ENCODE assay signal across 19 cellular contexts in genomic region chr11:118076754-118077281, GRCh38. TPM values are rescaled to one million over a fixed set of nuclear protein-coding genes. Genes with fewer than 3 reads are reported as not detected.
DNase-seq lines count a peak whose midpoint lies in the region; ATAC-seq, FAIRE-seq and TF ChIP-seq lines count a peak whose summit lies in the region.
"Had no signal": no experiment of that assay in that cellular context is flagged by ENCODE, and none has a peak within 500 bp of the region (broad histone marks: within the 10 kb centered on the region; RNA-seq: fewer than 3 reads in every experiment).

Gene TMPRSS4 (plus strand): TSS chr11:118077078. CDS start chr11:118077303, 225 bp downstream.

- no peaks in the 10 kb centered on the region for H3K9me1 ChIP-seq in keratinocyte (ENCODE audit: control insufficient read depth, extremely low read depth, insufficient read depth, low read length)

- dilution Hi-C loops in keratinocyte (cut with MboI; ENCODE audit: extremely low pct_ligation_motif_present, low sequenced_read_pairs): no loop called here

- peak within 1 kb of the TSS; percentile 36 for H3K4me2 ChIP-seq in PC-3 (ENCODE audit: low read length)
- peak within 1 kb of the TSS; percentile 20 for H3K4me2 ChIP-seq in keratinocyte (ENCODE audit: control insufficient read depth, extremely low read depth, insufficient read depth, low read depth, low read length)
- H3K4me2 ChIP-seq: A549 had no signal

- no peaks in the 10 kb centered on the region for H3F3A ChIP-seq in PC-3 (ENCODE audit: low read length, unreplicated experiment)

- TF ChIP-seq POLR2A in gastroesophageal sphincter (IDR thresholded peaks at IDR 0.05): no peak

- H3K79me2 ChIP-seq in PC-3 (ENCODE audit: low read length) (no peaks in the 10 kb centered on the region), keratinocyte (ENCODE audit: control insufficient read depth, insufficient read depth, low read length) (no peaks in the 10 kb centered on the region)

- H3K27me3 ChIP-seq in PC-3 (ENCODE audit: low read length) (peaks cover 64% of the 10 kb centered on the region), keratinocyte (ENCODE audit: control insufficient read depth, extremely low read depth, insufficient read depth, low read length) (no peaks in the 10 kb centered on the region), gastroesophageal sphincter (peaks cover 43% of the 10 kb centered on the region)
- H3K27me3 ChIP-seq: SJSA1 had no signal

- ATAC-seq in PC-3 (peak; percentile 53), gastroesophageal sphincter (no peak), GM21717 (IDR thresholded peaks at IDR 0.05; ENCODE audit: unreplicated experiment) (no peak)
- ATAC-seq: A549; stimulated activated effector memory CD8-positive, alpha-beta T cell treated with anti-CD3 and anti-CD28 coated beads, Interleukin-12 subunit alpha, Interleukin-12 subunit beta, amount 100 ng/mL, for 72 hours had no signal

- no TSS peak for BruUV-seq in PC-3 (replicated peaks; lab: Mats Ljungman, UMichigan)

- no peaks in the 10 kb centered on the region for H3K36me3 ChIP-seq in PC-3 (ENCODE audit: low read depth, low read length)
- no peaks in the 10 kb centered on the region for H3K36me3 ChIP-seq in keratinocyte (ENCODE audit: control insufficient read depth in 2 of 2, extremely low read depth in 1 of 2, insufficient read depth in 2 of 2, low read length in 2 of 2)
- no peaks in the 10 kb centered on the region for H3K36me3 ChIP-seq in gastroesophageal sphincter
- H3K36me3 ChIP-seq: SJSA1 had no signal

- intact Hi-C loops in PC-3 (cut with micrococcal nuclease): no loop called here

- peaks cover 11% of the 10 kb centered on the region for H3K4me1 ChIP-seq in PC-3 (ENCODE audit: insufficient read depth, low read length)
- H3K4me1 ChIP-seq in keratinocyte (ENCODE audit: control insufficient read depth, extremely low read depth, insufficient read depth, low read length): peaks cover 33% of the 10 kb centered on the region
- H3K4me1 ChIP-seq in gastroesophageal sphincter: no peaks in the 10 kb centered on the region
- H3K4me1 ChIP-seq: A549, SJSA1 had no signal

- FAIRE-seq in keratinocyte (lab: Jason Lieb, UNC): peak; percentile 96
- FAIRE-seq: A549 had no signal

- POLR2A ChIA-PET in PC-3 (lab: Charles Lee; ENCODE audit: unreplicated experiment): no interaction called here

- WGBS in gastroesophageal sphincter (ENCODE audit: low coverage in 1 of 2), 2 donors: 100% methylated on average over 2 of the region's 7 CpGs; no CpG with 5 or more reads in 1 of the 2 donors

- CTCF ChIA-PET in PC-3 (lab: Charles Lee): no interaction called here

- H4K20me1 ChIP-seq in PC-3 (ENCODE audit: low read length) (no peaks in the 10 kb centered on the region), keratinocyte (ENCODE audit: control insufficient read depth, extremely low read depth, insufficient read depth, low read length) (no peaks in the 10 kb centered on the region)

- no peak within 1 kb of the TSS for H3K9ac ChIP-seq in PC-3 (ENCODE audit: low read length)
- no peak within 1 kb of the TSS for H3K9ac ChIP-seq in keratinocyte (ENCODE audit: control insufficient read depth, extremely low read depth, insufficient read depth, low read length)

- H3K9me3 ChIP-seq in PC-3 (ENCODE audit: low read length) (no peaks in the 10 kb centered on the region), keratinocyte (ENCODE audit: control insufficient read depth, low read depth, low read length) (no peaks in the 10 kb centered on the region), gastroesophageal sphincter (no peaks in the 10 kb centered on the region)
- H3K9me3 ChIP-seq: A549, SJSA1 had no signal

- no peak for TF ChIP-seq CTCF in PC-3 (conservative IDR thresholded peaks at IDR 0.05; ENCODE audit: low read depth, low read length)
- no peak for TF ChIP-seq CTCF in keratinocyte (optimal IDR thresholded peaks at IDR 0.05 in 1 of 3, IDR thresholded peaks at IDR 0.05 in 1 of 3, conservative IDR thresholded peaks at IDR 0.05 in 1 of 3; ENCODE audit: extremely low read depth in 1 of 3, insufficient read depth in 2 of 3, low read length in 3 of 3)
- no peak for TF ChIP-seq CTCF in gastroesophageal sphincter (IDR thresholded peaks at IDR 0.05)

- DNase-seq in NCI-H2196 (lab: John Stamatoyannopoulos, UW; ENCODE audit: unreplicated experiment) (peak; percentile 51), NCI-H2196 treated with DMSO at 0.1 percent for 48 hours (lab: John Stamatoyannopoulos, UW; ENCODE audit: unreplicated experiment) (no peak), PC-3 (peak; percentile 83), keratinocyte (ENCODE audit: low read depth, low spot score) (peak; percentile 65), ureter (ENCODE audit: low spot score) (peak; percentile 85), medulla oblongata (ENCODE audit: extremely low spot score) (no peak)
- DNase-seq: activated CD4-positive, CD25-positive, alpha-beta regulatory T cell; caudate nucleus; DND-41; islet precursor cell; NCI-H1436 had no signal

- H3K4me3 ChIP-seq in PC-3 (ENCODE audit: low read length) (no peak within 1 kb of the TSS), keratinocyte (ENCODE audit: control insufficient read depth in 2 of 3, extremely low read depth in 1 of 3, insufficient read depth in 2 of 3, low read depth in 1 of 3, low read length in 3 of 3) (no peak within 1 kb of the TSS), gastroesophageal sphincter (no peak within 1 kb of the TSS)
- H3K4me3 ChIP-seq: A549, SJSA1 had no signal

- H3K27ac ChIP-seq in PC-3 (ENCODE audit: low read length) (no peak within 1 kb of the TSS), keratinocyte (ENCODE audit: control insufficient read depth, insufficient read depth, low read length) (no peak within 1 kb of the TSS), gastroesophageal sphincter (no peak within 1 kb of the TSS)
- H3K27ac ChIP-seq: A549, SJSA1 had no signal

- H3K9me2 ChIP-seq in PC-3 (replicated peaks; ENCODE audit: low read length): no peaks in the 10 kb centered on the region

- TF ChIP-seq EP300 in gastroesophageal sphincter (IDR thresholded peaks at IDR 0.05): no peak

- H2AFZ ChIP-seq in PC-3 (ENCODE audit: low read length) (0 out of 2 replicates have a peak within 1 kb of the TSS, but pooled peaks have one; percentile 1), keratinocyte (ENCODE audit: control insufficient read depth, low read length) (no peak within 1 kb of the TSS)

RNA-seq across cellular contexts. Expression of gene TMPRSS4, which starts in this region (rescaled TPM):
- total RNA-seq in PC-3 (2014; rRNA removed): 1.5 and 1.7 TPM in 2 replicates
- polyA plus RNA-seq in keratinocyte: 0.69 to 1.7 TPM (median 1.2 TPM) in 3 replicates
- 2.9 TPM for polyA plus RNA-seq in keratinocyte (2011; ENCODE audit: low read depth)
- polyA plus RNA-seq in keratinocyte (2011; cell fraction: cytosol; rRNA removed): 0.48 and 1.7 TPM in 2 replicates
- 0.85 and 1.3 TPM in 2 replicates for polyA plus RNA-seq in keratinocyte (2011; cell fraction: nucleus; rRNA removed)
- 0.77 and 7.0 TPM in 2 replicates for polyA plus RNA-seq in keratinocyte (2012; ENCODE audit: low replicate concordance)
- polyA minus RNA-seq in keratinocyte: 0.72 to 3.1 TPM (median 1.5 TPM) in 3 replicates
- not detected for polyA minus RNA-seq in keratinocyte (2011; cell fraction: cytosol; rRNA and poly(A)+ RNA removed)
- 1.6 and 1.7 TPM in 2 replicates for polyA minus RNA-seq in keratinocyte (2011; cell fraction: nucleus; rRNA and poly(A)+ RNA removed)
- total RNA-seq in ureter: 224 TPM
- total RNA-seq in gastroesophageal sphincter: 10 to 100 TPM in 1 of 4 donors, under 1 TPM in 2, not detected in 1; 0.23 to 11.1 (median 0.78) TPM
- total RNA-seq: activated T-helper 2 cell treated with anti-CD3 and anti-CD28 coated beads, Interferon-gamma antibody, Interleukin-2, Interleukin-4, amounts not matched to agents 10 μg/mL and 5 μg/mL and 100 μg/mL, durations not matched to agents 14 hours and 24 hours and 36 hours; fibroblast of lung; osteocyte; SJSA1 had no signal
- polyA plus RNA-seq: A549, fibroblast of lung had no signal

Comparison
In these comparisons a context has a peak if more than half of its experiments do, and no peak if none do; other contexts are left out.
1. RNA of gene TMPRSS4 (total RNA-seq): 224 TPM in ureter (single experiment); 1.5 to 1.7 TPM in PC-3 and 0.23 to 11.1 TPM in gastroesophageal sphincter; every median in the first group is over 10 times any median in the second.
2. DNase-seq: peak in NCI-H2196 (single experiment), PC-3 (single experiment), keratinocyte (single experiment) and ureter (single experiment); none in NCI-H2196 treated with DMSO at 0.1 percent for 48 hours (single experiment) and medulla oblongata (single experiment).